ENCODE assay signal across 9 cellular contexts in genomic region chr17:57947369-57947768, GRCh38. TPM values are rescaled to one million over a fixed set of nuclear protein-coding genes. Genes with fewer than 3 reads are reported as not detected.
A peak's percentile ranks its signal among the peaks of the same experiment; 100 is the strongest.
DNase-seq lines count a peak whose midpoint lies in the region; ATAC-seq, FAIRE-seq and TF ChIP-seq lines count a peak whose summit lies in the region.
"Had no signal": no experiment of that assay in that cellular context is flagged by ENCODE, and none has a peak within 500 bp of the region (broad histone marks: within the 10 kb centered on the region; RNA-seq: fewer than 3 reads in every experiment).

No MANE protein-coding gene starts in this region.

- no peak for TF ChIP-seq EP300 in A549 (IDR thresholded peaks at IDR 0.05)

- no peak for TF ChIP-seq POLR2A in A549 (IDR thresholded peaks at IDR 0.05; ENCODE audit: low read length)

- peak overlapping the region; percentile 76 for H3K4me3 Mint-ChIP-seq in natural killer cell treated with Interleukin-12 subunit alpha and Interleukin-12 subunit beta and Interleukin-15 and Interleukin-18, amount 100 ng/mL, for 72 hours

- H3K4me1 ChIP-seq in A549: peaks cover 91% of the 10 kb centered on the region

- ATAC-seq in A549: no peak
- no peak for ATAC-seq in natural killer cell treated with Interleukin-12 subunit alpha and Interleukin-12 subunit beta and Interleukin-15 and Interleukin-18, amount 100 ng/mL, for 72 hours

- no peak for DNase-seq in A549 (ENCODE audit: low read depth in 1 of 2, low spot score in 1 of 2)
- DNase-seq in LNCaP clone FGC (ENCODE audit: low read depth): no peak
- DNase-seq in choroid plexus epithelial cell (ENCODE audit: low read depth): no peak
- no peak for DNase-seq in natural killer cell treated with Interleukin-12 subunit alpha and Interleukin-12 subunit beta and Interleukin-15 and Interleukin-18, amount 100 ng/mL, for 72 hours (ENCODE audit: low spot score)
- DNase-seq in amygdala (lab: John Stamatoyannopoulos, UW): no peak
- DNase-seq in SW 1271 (lab: John Stamatoyannopoulos, UW): no peak
- DNase-seq in DMS79 treated with DMSO at 0.1 percent for 48 hours (lab: John Stamatoyannopoulos, UW): no peak
- no peak for DNase-seq in LoVo (ENCODE audit: low spot score)
- DNase-seq: stimulated activated CD8-positive, alpha-beta memory T cell treated with anti-CD3 and anti-CD28 coated beads, Interleukin-4, amount 100 ng/mL, for 48 hours had no signal

- no peaks in the 10 kb centered on the region for H3K9me3 ChIP-seq in A549

- no peaks in the 10 kb centered on the region for H3K9me3 Mint-ChIP-seq in natural killer cell treated with Interleukin-12 subunit alpha and Interleukin-12 subunit beta and Interleukin-15 and Interleukin-18, amount 100 ng/mL, for 72 hours

- no peaks in the 10 kb centered on the region for H3K36me3 Mint-ChIP-seq in natural killer cell treated with Interleukin-12 subunit alpha and Interleukin-12 subunit beta and Interleukin-15 and Interleukin-18, amount 100 ng/mL, for 72 hours

- no peak for TF ChIP-seq RAD21 in A549 (conservative IDR thresholded peaks at IDR 0.05 in 1 of 2, IDR thresholded peaks at IDR 0.05 in 1 of 2)

- peaks cover 36 to 40% of the 10 kb centered on the region in 2 donors for H3K4me1 Mint-ChIP-seq in natural killer cell treated with Interleukin-12 subunit alpha and Interleukin-12 subunit beta and Interleukin-15 and Interleukin-18, amount 100 ng/mL, for 72 hours (ENCODE audit: low read depth in 2 of 2)

- POLR2A ChIA-PET in A549 (lab: Yijun Ruan, JAX): interaction anchor here (0.6 to 3.0 kb wide), 15 partner anchors 9 to 97 kb away, joined by 3 to 13 read pairs (median 6); partner anchors contain the start of genes MRPS23 and SRSF1

- WGBS in A549 (ENCODE audit: missing lambda C conversion rate): 74% methylated on average over 9 of the region's 9 CpGs

- TF ChIP-seq CTCF in A549 (IDR thresholded peaks at IDR 0.05): no peak
- no peak for TF ChIP-seq CTCF in LNCaP clone FGC (IDR thresholded peaks at IDR 0.05; ENCODE audit: control insufficient read depth, extremely low read depth, insufficient read depth)
- no peak for TF ChIP-seq CTCF in choroid plexus epithelial cell (conservative IDR thresholded peaks at IDR 0.05; ENCODE audit: low read depth, low read length)

- H3K27ac ChIP-seq in A549: peak overlapping the region; percentile 93 to 100

- CTCF ChIA-PET in A549 (lab: Yijun Ruan, JAX): interaction anchor here (0.8 to 26.8 kb wide), 19 partner anchors 2 to 166 kb away, joined by 3 to 386 read pairs (median 13); partner anchors contain the start of genes CUEDC1 and VEZF1

- H3K27ac Mint-ChIP-seq in natural killer cell treated with Interleukin-12 subunit alpha and Interleukin-12 subunit beta and Interleukin-15 and Interleukin-18, amount 100 ng/mL, for 72 hours: peak overlapping the region; percentile 15 to 64

- H3K4me2 ChIP-seq in A549: peak overlapping the region; percentile 96

- no peak for FAIRE-seq in A549 (lab: Jason Lieb, UNC)

- H3K27me3 Mint-ChIP-seq in natural killer cell treated with Interleukin-12 subunit alpha and Interleukin-12 subunit beta and Interleukin-15 and Interleukin-18, amount 100 ng/mL, for 72 hours: peaks cover 14 to 21% of the 10 kb centered on the region in 2 donors

- peak overlapping the region; percentile 34 for H3K4me3 ChIP-seq in A549
- peak overlapping the region; percentile 48 for H3K4me3 ChIP-seq in LNCaP clone FGC (ENCODE audit: low read depth, low read length)
- H3K4me3 ChIP-seq in choroid plexus epithelial cell (ENCODE audit: low read depth, low read length): peak overlapping the region; percentile 48

TF ChIP-seq in A549, 52 proteins besides CTCF, POLR2A, EP300 and RAD21:
- TF ChIP-seq SMC3 (IDR thresholded peaks at IDR 0.05): no peak
- TF ChIP-seq ZSCAN20 (CRISPR knock-in tag; IDR thresholded peaks at IDR 0.05): no peak
- TF ChIP-seq HES2 (IDR thresholded peaks at IDR 0.05): no peak
- no peak for TF ChIP-seq TFCP2L1 (CRISPR knock-in tag; IDR thresholded peaks at IDR 0.05)
- no peak for TF ChIP-seq HOXA7 (CRISPR knock-in tag; IDR thresholded peaks at IDR 0.05)

RNA-seq across cellular contexts. Expression of gene CUEDC1, which starts 7.8 kb away (rescaled TPM):
- polyA plus RNA-seq in A549 (2011; rRNA removed) (44.3 and 54.8 TPM in 2 replicates), A549 (2017; fragmentation: RNase III; extraction: RNeasy Plus Mini Kit Qiagen cat#74134 plus additional on column Dnase treatment) (70.7 to 103 TPM (median 90.6 TPM) in 3 replicates)
- 47.9 and 48.0 TPM in 2 replicates for polyA plus RNA-seq in A549 (2012; cell fraction: cytosol; rRNA removed)
- polyA plus RNA-seq in A549 (2012; cell fraction: nucleus; rRNA removed): 222 and 260 TPM in 2 replicates
- 20.1 and 41.6 TPM in 2 replicates for polyA minus RNA-seq in A549 (2011; rRNA and poly(A)+ RNA removed)
- under 1 TPM in 1 of 2 donors, not detected in 1; 0.19 TPM for total RNA-seq in natural killer cell treated with Interleukin-12 subunit alpha and Interleukin-12 subunit beta and Interleukin-15 and Interleukin-18, amount 100 ng/mL, for 72 hours

RNA-seq across cellular contexts. Expression of gene VEZF1, which starts 40.7 kb away (rescaled TPM):
- polyA plus RNA-seq in A549 (2011; rRNA removed) (57.7 and 63.8 TPM in 2 replicates), A549 (2017; fragmentation: RNase III; extraction: RNeasy Plus Mini Kit Qiagen cat#74134 plus additional on column Dnase treatment) (48.1 to 55.5 TPM (median 50.3 TPM) in 3 replicates)
- polyA plus RNA-seq in A549 (2012; cell fraction: cytosol; rRNA removed): 19.9 and 25.2 TPM in 2 replicates
- 12.5 and 13.7 TPM in 2 replicates for polyA plus RNA-seq in A549 (2012; cell fraction: nucleus; rRNA removed)
- polyA minus RNA-seq in A549 (2011; rRNA and poly(A)+ RNA removed): 83.1 and 90.7 TPM in 2 replicates
- 10 to 100 TPM; 29.1 to 31.8 TPM for total RNA-seq in natural killer cell treated with Interleukin-12 subunit alpha and Interleukin-12 subunit beta and Interleukin-15 and Interleukin-18, amount 100 ng/mL, for 72 hours

RNA-seq across cellular contexts. Expression of gene SRSF1, which starts 59.7 kb away (rescaled TPM):
- polyA plus RNA-seq in A549 (2011; rRNA removed): 332 and 490 TPM in 2 replicates
- 272 and 316 TPM in 2 replicates for polyA plus RNA-seq in A549 (2012; cell fraction: cytosol; rRNA removed)
- 597 and 706 TPM in 2 replicates for polyA plus RNA-seq in A549 (2012; cell fraction: nucleus; rRNA removed)
- 364 to 399 TPM (median 368 TPM) in 3 replicates for polyA plus RNA-seq in A549 (2017; fragmentation: RNase III; extraction: RNeasy Plus Mini Kit Qiagen cat#74134 plus additional on column Dnase treatment)
- polyA minus RNA-seq in A549 (2011; rRNA and poly(A)+ RNA removed): 330 and 342 TPM in 2 replicates
- 100 to 1,000 TPM; 327 to 426 TPM for total RNA-seq in natural killer cell treated with Interleukin-12 subunit alpha and Interleukin-12 subunit beta and Interleukin-15 and Interleukin-18, amount 100 ng/mL, for 72 hours
